16 cellular contexts compared by ENCODE assay signal in the genomic region with DNA sequence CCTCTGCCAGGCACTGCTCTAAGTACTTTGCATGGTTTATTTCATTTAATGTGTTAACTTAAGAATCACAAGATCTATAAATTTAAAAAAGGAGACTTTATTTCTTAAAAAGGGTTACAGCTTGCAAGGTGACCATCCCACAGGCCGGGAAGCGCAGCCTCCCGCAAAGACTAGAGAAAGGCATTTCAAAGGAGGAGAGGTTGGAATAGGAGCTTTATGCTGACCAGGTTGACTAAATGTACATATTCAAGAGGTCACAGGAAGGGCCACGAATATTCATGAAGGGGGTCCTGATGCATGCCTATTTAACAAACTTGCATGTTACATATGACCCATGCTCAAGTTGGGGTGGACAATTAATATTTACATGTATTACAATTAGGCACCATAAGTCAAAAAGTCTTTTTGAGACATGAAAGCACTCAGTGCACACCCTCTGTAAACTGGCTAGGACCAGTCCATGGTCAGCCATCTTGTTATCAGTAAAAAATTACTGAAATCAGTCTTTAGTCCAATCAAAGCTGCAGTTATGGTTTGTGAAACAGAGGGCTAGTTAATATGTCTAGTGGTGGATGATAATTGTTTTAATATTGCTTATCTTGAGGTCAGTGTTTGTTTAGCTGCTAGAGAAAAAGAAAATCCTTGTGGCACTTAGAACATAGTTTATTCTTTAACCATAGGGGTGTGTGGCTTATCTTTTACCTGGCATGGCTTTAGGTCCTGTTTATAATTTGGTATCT.
"Had no signal": no experiment of that assay in that cellular context is flagged by ENCODE, and none has a peak within 500 bp of the region (broad histone marks: within the 10 kb centered on the region; RNA-seq: fewer than 3 reads in every experiment).

No MANE protein-coding gene starts in this region.

- DNase-seq: activated CD4-positive, alpha-beta memory T cell treated with anti-CD3 and anti-CD28 coated beads, Interleukin-2, amount 10 ng/mL, durations not matched to agents 7 days and 5 days; activated CD4-positive, alpha-beta T cell treated with anti-CD3 and anti-CD28 coated beads, Interleukin-2, amount 10 ng/mL, durations not matched to agents 24 days and 14 days; activated gamma-delta T cell; activated naive CD4-positive, alpha-beta T cell treated with anti-CD3 and anti-CD28 coated beads, Interleukin-2, amount 50 U/mL, for 16 hours; activated naive CD8-positive, alpha-beta T cell treated with anti-CD3 and anti-CD28 coated beads, Interleukin-2, amount 50 U/mL, for 24 hours; foreskin fibroblast; lower lobe of right lung; naive thymus-derived CD8-positive, alpha-beta T cell; stimulated activated CD4-positive, alpha-beta T cell treated with anti-CD3 and anti-CD28 coated beads, Interleukin-4, amount 100 ng/mL, for 4 hours; stimulated activated naive CD8-positive, alpha-beta T cell treated with anti-CD3 and anti-CD28 coated beads, Interleukin-15, Interleukin-2, amounts not matched to agents 100 U/mL and 50 U/mL, for 24 hours; T-helper 17 cell; upper lobe of left lung had no signal

- H3K27ac ChIP-seq: lower lobe of right lung, neural progenitor cell, prostate gland, right atrium auricular region, upper lobe of left lung had no signal

- H3K9ac ChIP-seq: neural progenitor cell had no signal

- H3K4me3 Mint-ChIP-seq: activated CD4-positive, alpha-beta memory T cell treated with anti-CD3 and anti-CD28 coated beads, Interleukin-2, amount 10 ng/mL, durations not matched to agents 7 days and 5 days; activated CD4-positive, alpha-beta T cell treated with anti-CD3 and anti-CD28 coated beads, Interleukin-2, amount 10 ng/mL, durations not matched to agents 24 days and 14 days; activated naive CD8-positive, alpha-beta T cell treated with anti-CD3 and anti-CD28 coated beads, Interleukin-2, amount 50 U/mL, for 24 hours; naive thymus-derived CD8-positive, alpha-beta T cell; neural progenitor cell; T-helper 17 cell had no signal

- H3K9me3 ChIP-seq: lower lobe of right lung, prostate gland, right atrium auricular region, upper lobe of left lung had no signal

- H3K27ac Mint-ChIP-seq: activated CD4-positive, alpha-beta memory T cell treated with anti-CD3 and anti-CD28 coated beads, Interleukin-2, amount 10 ng/mL, durations not matched to agents 7 days and 5 days; activated CD4-positive, alpha-beta T cell treated with anti-CD3 and anti-CD28 coated beads, Interleukin-2, amount 10 ng/mL, durations not matched to agents 24 days and 14 days; activated naive CD8-positive, alpha-beta T cell treated with anti-CD3 and anti-CD28 coated beads, Interleukin-2, amount 50 U/mL, for 24 hours; naive thymus-derived CD8-positive, alpha-beta T cell; neural progenitor cell; T-helper 17 cell had no signal

- ATAC-seq: activated naive CD8-positive, alpha-beta T cell treated with anti-CD3 and anti-CD28 coated beads, Interleukin-2, amount 50 U/mL, for 24 hours; left lobe of liver; lower lobe of right lung; naive thymus-derived CD8-positive, alpha-beta T cell; stimulated activated naive CD8-positive, alpha-beta T cell treated with anti-CD3 and anti-CD28 coated beads, Interleukin-15, Interleukin-2, amounts not matched to agents 100 U/mL and 50 U/mL, for 24 hours; T-helper 17 cell had no signal

- H3K27me3 ChIP-seq: neural progenitor cell, right atrium auricular region, upper lobe of left lung had no signal

- H3K4me3 ChIP-seq: lower lobe of right lung, neural progenitor cell, prostate gland, right atrium auricular region, upper lobe of left lung had no signal

- H2AFZ ChIP-seq: neural progenitor cell had no signal

- H3K4me1 Mint-ChIP-seq: activated CD4-positive, alpha-beta memory T cell treated with anti-CD3 and anti-CD28 coated beads, Interleukin-2, amount 10 ng/mL, durations not matched to agents 7 days and 5 days; activated CD4-positive, alpha-beta T cell treated with anti-CD3 and anti-CD28 coated beads, Interleukin-2, amount 10 ng/mL, durations not matched to agents 24 days and 14 days; activated naive CD8-positive, alpha-beta T cell treated with anti-CD3 and anti-CD28 coated beads, Interleukin-2, amount 50 U/mL, for 24 hours; naive thymus-derived CD8-positive, alpha-beta T cell; T-helper 17 cell had no signal

- H3K4me2 ChIP-seq: neural progenitor cell had no signal

- H3K9me3 Mint-ChIP-seq: activated CD4-positive, alpha-beta T cell treated with anti-CD3 and anti-CD28 coated beads, Interleukin-2, amount 10 ng/mL, durations not matched to agents 24 days and 14 days had no signal

- H3K4me1 ChIP-seq: lower lobe of right lung, neural progenitor cell, right atrium auricular region, upper lobe of left lung had no signal

- H3K27me3 Mint-ChIP-seq: activated CD4-positive, alpha-beta memory T cell treated with anti-CD3 and anti-CD28 coated beads, Interleukin-2, amount 10 ng/mL, durations not matched to agents 7 days and 5 days; activated CD4-positive, alpha-beta T cell treated with anti-CD3 and anti-CD28 coated beads, Interleukin-2, amount 10 ng/mL, durations not matched to agents 24 days and 14 days; T-helper 17 cell had no signal

- H3K36me3 Mint-ChIP-seq: naive thymus-derived CD8-positive, alpha-beta T cell; neural progenitor cell had no signal

- H3K36me3 ChIP-seq: lower lobe of right lung, neural progenitor cell, prostate gland, right atrium auricular region, upper lobe of left lung had no signal
